ENCODE assay signal across 22 cellular contexts in genomic region chr10:132241496-132241895, GRCh38. TPM values are rescaled to one million over a fixed set of nuclear protein-coding genes. Genes with fewer than 3 reads are reported as not detected.
A peak's percentile ranks its signal among the peaks of the same experiment; 100 is the strongest.
DNase-seq lines count a peak whose midpoint lies in the region; ATAC-seq, FAIRE-seq and TF ChIP-seq lines count a peak whose summit lies in the region.
"Had no signal": no experiment of that assay in that cellular context is flagged by ENCODE, and none has a peak within 500 bp of the region (broad histone marks: within the 10 kb centered on the region; RNA-seq: fewer than 3 reads in every experiment).

No MANE protein-coding gene starts in this region.

- H3K27ac Mint-ChIP-seq in nephron (peak overlapping the region in 2 of 3 experiments; percentile 7 to 62), endothelial cell (ENCODE audit: unreplicated experiment) (no peak overlapping the region), natural killer cell (no peak overlapping the region)
- H3K27ac Mint-ChIP-seq: CD4-positive, alpha-beta memory T cell; HFFc6 had no signal

- no peak overlapping the region for H3K27ac ChIP-seq in right cardiac atrium (ENCODE audit: low read length)
- H3K27ac ChIP-seq: 22Rv1, A549 had no signal

- H3K9me3 ChIP-seq in right cardiac atrium (ENCODE audit: control insufficient read depth, low read length) = no peaks in the 10 kb centered on the region
- H3K9me3 ChIP-seq: A549, Caco-2, HAP-1 had no signal

- H3K27me3 Mint-ChIP-seq in nephron (ENCODE audit: low read depth) (peaks cover 4% of the 10 kb centered on the region), endothelial cell (ENCODE audit: unreplicated experiment) (peaks cover 11% of the 10 kb centered on the region), natural killer cell (ENCODE audit: low read depth in 2 of 2) (no peaks in the 10 kb centered on the region)
- H3K27me3 Mint-ChIP-seq: CD4-positive, alpha-beta memory T cell had no signal

- H3K4me1 Mint-ChIP-seq in nephron (peaks cover 35% of the 10 kb centered on the region), endothelial cell (ENCODE audit: unreplicated experiment) (no peaks in the 10 kb centered on the region), natural killer cell (peaks cover 5 to 10% of the 10 kb centered on the region in 2 donors)

- no peaks in the 10 kb centered on the region for H3K27me3 ChIP-seq in right cardiac atrium (ENCODE audit: control insufficient read depth, insufficient read depth)

- ATAC-seq in right cardiac atrium = no peak
- ATAC-seq in Right ventricle myocardium inferior = no peak
- ATAC-seq in natural killer cell = no peak
- ATAC-seq: A549 had no signal

- no peak for TF ChIP-seq CTCF in nephron (IDR thresholded peaks at IDR 0.05; ENCODE audit: unreplicated experiment in 3 of 3)
- no peak for TF ChIP-seq CTCF in endothelial cell (IDR thresholded peaks at IDR 0.05; ENCODE audit: unreplicated experiment)
- TF ChIP-seq CTCF in natural killer cell (IDR thresholded peaks at IDR 0.05) = no peak

- no peaks in the 10 kb centered on the region for H3K9me3 Mint-ChIP-seq in nephron
- H3K9me3 Mint-ChIP-seq in endothelial cell (ENCODE audit: unreplicated experiment) = no peaks in the 10 kb centered on the region
- no peaks in the 10 kb centered on the region for H3K9me3 Mint-ChIP-seq in natural killer cell
- H3K9me3 Mint-ChIP-seq: CD4-positive, alpha-beta memory T cell; HFFc6 had no signal

- peak in 2 of 3 donors; percentile 1 to 13 for DNase-seq in right cardiac atrium
- no peak for DNase-seq in Right ventricle myocardium inferior (ENCODE audit: missing footprints)
- DNase-seq in retina = peak; percentile 19
- DNase-seq in endothelial cell (ENCODE audit: low spot score) = no peak
- no peak for DNase-seq in effector CD4-positive, alpha-beta T cell
- no peak for DNase-seq in urothelium cell line (ENCODE audit: low spot score)
- no peak for DNase-seq in natural killer cell
- DNase-seq: ACHN; C1 segment of cervical spinal cord; Caco-2; CD4-positive, alpha-beta memory T cell; DMS153; DND-41; GOT3; HFFc6 had no signal

- intact Hi-C loops in right cardiac atrium (cut with DNase I) = no loop called here
- intact Hi-C loops in Right ventricle myocardium inferior (cut with DNase I) = no loop called here
- intact Hi-C loops in natural killer cell (cut with micrococcal nuclease) = no loop called here

- no peak overlapping the region for H3K4me3 Mint-ChIP-seq in nephron
- H3K4me3 Mint-ChIP-seq in endothelial cell (ENCODE audit: unreplicated experiment) = no peak overlapping the region
- H3K4me3 Mint-ChIP-seq in natural killer cell = no peak overlapping the region
- H3K4me3 Mint-ChIP-seq: CD4-positive, alpha-beta memory T cell; HFFc6 had no signal

- no peaks in the 10 kb centered on the region for H3K36me3 Mint-ChIP-seq in nephron (ENCODE audit: low read depth)
- H3K36me3 Mint-ChIP-seq in endothelial cell (ENCODE audit: low read depth, unreplicated experiment) = no peaks in the 10 kb centered on the region
- no peaks in the 10 kb centered on the region for H3K36me3 Mint-ChIP-seq in natural killer cell
- H3K36me3 Mint-ChIP-seq: CD4-positive, alpha-beta memory T cell had no signal

- 91% methylated on average over 15 of the region's 15 CpGs for whole genome bisulfite sequencing in right cardiac atrium

- H3K4me1 ChIP-seq in right cardiac atrium (ENCODE audit: control insufficient read depth, insufficient read depth, low read length) = no peaks in the 10 kb centered on the region
- H3K4me1 ChIP-seq: A549, Caco-2, HAP-1 had no signal

- no peak overlapping the region for H3K4me3 ChIP-seq in right cardiac atrium (ENCODE audit: low read length)
- H3K4me3 ChIP-seq: A549, HAP-1 had no signal

- FAIRE-seq in urothelium cell line (lab: Jason Lieb, UNC) = no peak
- FAIRE-seq: A549, G401.6, GM12892, H54 had no signal

RNA-seq across cellular contexts. Expression of gene DPYSL4, which starts 54.7 kb away (rescaled TPM):
- total RNA-seq in right cardiac atrium (10 to 100 TPM in 1 of 4 donors, 1 to 10 TPM in 3; 1.9 to 13.8 (median 5.6) TPM), Right ventricle myocardium inferior (24.9 TPM), endothelial cell (ENCODE audit: unreplicated experiment) (15.0 TPM), natural killer cell (1 to 10 TPM in 2 of 3 donors, under 1 TPM in 1; 0.40 to 1.3 (median 1.0) TPM)
- polyA plus RNA-seq in right cardiac atrium = 11.0 TPM
- total RNA-seq: Caco-2 had no signal

Comparison
In these comparisons a context has a peak if more than half of its experiments do, and no peak if none do; other contexts are left out.
1. DNase-seq: peak in right cardiac atrium (2 of 3) and retina (single experiment); none in Right ventricle myocardium inferior (single experiment), endothelial cell (single experiment), effector CD4-positive, alpha-beta T cell (single experiment), urothelium cell line (single experiment) and natural killer cell (single experiment).
2. H3K27ac Mint-ChIP-seq: peak in nephron (2 of 3); none in endothelial cell (single experiment) and natural killer cell (0 of 2).